In genomic region chr3:66442254-66443249, GRCh38 we compare ENCODE assay signal across 9 cellular contexts. TPM values are rescaled to one million over a fixed set of nuclear protein-coding genes. Genes with fewer than 3 reads are reported as not detected.
DNase-seq lines count a peak whose midpoint lies in the region; ATAC-seq and TF ChIP-seq lines count a peak whose summit lies in the region.
"Had no signal": no experiment of that assay in that cellular context is flagged by ENCODE, and none has a peak within 500 bp of the region (broad histone marks: within the 10 kb centered on the region; RNA-seq: fewer than 3 reads in every experiment).

No MANE protein-coding gene starts in this region.

- DNase-seq in CD14-positive monocyte (ENCODE audit: low spot score), result no peak
- peak; percentile 56 for DNase-seq in NCI-H226
- peak; percentile 89 for DNase-seq in dermis blood vessel endothelial cell
- peak; percentile 77 to 92 for DNase-seq in lung microvascular endothelial cell (ENCODE audit: low read depth in 2 of 2)
- DNase-seq in vagina (ENCODE audit: extremely low spot score in 2 of 2), result no peak
- DNase-seq in activated CD4-positive, alpha-beta T cell treated with anti-CD3 and anti-CD28 coated beads, Interleukin-2, amount 10 ng/mL, durations not matched to agents 7 days and 5 days, result no peak
- DNase-seq: activated naive CD8-positive, alpha-beta T cell treated with anti-CD3 and anti-CD28 coated beads, Interleukin-2, amount 10 ng/mL, durations not matched to agents 7 days and 5 days had no signal

- ATAC-seq in HG03097 (IDR thresholded peaks at IDR 0.05; ENCODE audit: low FRiP score, unreplicated experiment) (no peak), GM19023 (IDR thresholded peaks at IDR 0.05; ENCODE audit: unreplicated experiment) (no peak)

- POLR2A ChIA-PET in activated CD4-positive, alpha-beta T cell treated with anti-CD3 and anti-CD28 coated beads, Interleukin-2, amount 10 ng/mL, durations not matched to agents 7 days and 5 days (lab: Charles Lee), result no interaction called here

- peaks cover 35% of the 10 kb centered on the region for H3K4me1 Mint-ChIP-seq in CD14-positive monocyte
- peaks cover 16% of the 10 kb centered on the region for H3K4me1 Mint-ChIP-seq in activated CD4-positive, alpha-beta T cell treated with anti-CD3 and anti-CD28 coated beads, Interleukin-2, amount 10 ng/mL, durations not matched to agents 7 days and 5 days

- H3K4me1 ChIP-seq in vagina, result peaks cover 54% of the 10 kb centered on the region

- H3K4me3 ChIP-seq in vagina, result no peak overlapping the region

- no peaks in the 10 kb centered on the region for H3K36me3 Mint-ChIP-seq in CD14-positive monocyte
- H3K36me3 Mint-ChIP-seq in activated CD4-positive, alpha-beta T cell treated with anti-CD3 and anti-CD28 coated beads, Interleukin-2, amount 10 ng/mL, durations not matched to agents 7 days and 5 days (ENCODE audit: low read depth), result peaks cover 7% of the 10 kb centered on the region

- intact Hi-C loops in CD14-positive monocyte (cut with micrococcal nuclease), result no loop called here
- intact Hi-C loops in vagina (cut with DNase I), result no loop called here

- H3K27ac ChIP-seq in vagina, result peak overlapping the region; percentile 72

- TF ChIP-seq CTCF in CD14-positive monocyte (IDR thresholded peaks at IDR 0.05) (no peak), vagina (IDR thresholded peaks at IDR 0.05) (no peak)

- peaks cover 0 to 2% (median 1%) of the 10 kb centered on the region in 3 donors for H3K27me3 Mint-ChIP-seq in CD14-positive monocyte (ENCODE audit: low read depth in 3 of 3)
- no peaks in the 10 kb centered on the region for H3K27me3 Mint-ChIP-seq in activated CD4-positive, alpha-beta T cell treated with anti-CD3 and anti-CD28 coated beads, Interleukin-2, amount 10 ng/mL, durations not matched to agents 7 days and 5 days
- H3K27me3 Mint-ChIP-seq: activated naive CD8-positive, alpha-beta T cell treated with anti-CD3 and anti-CD28 coated beads, Interleukin-2, amount 10 ng/mL, durations not matched to agents 7 days and 5 days had no signal

- no peaks in the 10 kb centered on the region for H3K9me3 ChIP-seq in vagina

- CTCF ChIA-PET in activated CD4-positive, alpha-beta T cell treated with anti-CD3 and anti-CD28 coated beads, Interleukin-2, amount 10 ng/mL, durations not matched to agents 7 days and 5 days (lab: Charles Lee), result no interaction called here

- peak overlapping the region; percentile 64 to 68 for H3K4me3 Mint-ChIP-seq in CD14-positive monocyte
- H3K4me3 Mint-ChIP-seq in activated CD4-positive, alpha-beta T cell treated with anti-CD3 and anti-CD28 coated beads, Interleukin-2, amount 10 ng/mL, durations not matched to agents 7 days and 5 days, result no peak overlapping the region
- H3K4me3 Mint-ChIP-seq: activated naive CD8-positive, alpha-beta T cell treated with anti-CD3 and anti-CD28 coated beads, Interleukin-2, amount 10 ng/mL, durations not matched to agents 7 days and 5 days had no signal

- H3K27ac Mint-ChIP-seq in CD14-positive monocyte, result peak overlapping the region in 3 of 7 donors; percentile 21 to 77 (median 52)
- H3K27ac Mint-ChIP-seq in activated CD4-positive, alpha-beta T cell treated with anti-CD3 and anti-CD28 coated beads, Interleukin-2, amount 10 ng/mL, durations not matched to agents 7 days and 5 days, result no peak overlapping the region
- H3K27ac Mint-ChIP-seq: activated naive CD8-positive, alpha-beta T cell treated with anti-CD3 and anti-CD28 coated beads, Interleukin-2, amount 10 ng/mL, durations not matched to agents 7 days and 5 days had no signal

- no peak for TF ChIP-seq POLR2A in vagina (IDR thresholded peaks at IDR 0.05)

- no peaks in the 10 kb centered on the region for H3K27me3 ChIP-seq in vagina

- no peaks in the 10 kb centered on the region for H3K36me3 ChIP-seq in vagina

- H3K9me3 Mint-ChIP-seq in CD14-positive monocyte, result no peaks in the 10 kb centered on the region
- H3K9me3 Mint-ChIP-seq in activated CD4-positive, alpha-beta T cell treated with anti-CD3 and anti-CD28 coated beads, Interleukin-2, amount 10 ng/mL, durations not matched to agents 7 days and 5 days, result no peaks in the 10 kb centered on the region
- H3K9me3 Mint-ChIP-seq: activated naive CD8-positive, alpha-beta T cell treated with anti-CD3 and anti-CD28 coated beads, Interleukin-2, amount 10 ng/mL, durations not matched to agents 7 days and 5 days had no signal

RNA-seq across cellular contexts. Expression of gene LRIG1, which starts 58.3 kb away (rescaled TPM):
- 1 to 10 TPM in 1 of 2 donors, under 1 TPM in 1; 0.82 to 1.0 TPM for polyA plus RNA-seq in CD14-positive monocyte
- total RNA-seq in dermis blood vessel endothelial cell (33.7 and 71.0 TPM in 2 replicates), lung microvascular endothelial cell (32.5 and 38.9 TPM in 2 replicates), vagina (30.7 TPM)
- total RNA-seq in activated CD4-positive, alpha-beta T cell treated with anti-CD3 and anti-CD28 coated beads, Interleukin-2, amount 10 ng/mL, durations not matched to agents 7 days and 5 days, result 10 to 100 TPM; 26.1 to 26.4 TPM

Comparison
In these comparisons a context has a peak if more than half of its experiments do, and no peak if none do; other contexts are left out.
1. DNase-seq: peak in NCI-H226 (single experiment), dermis blood vessel endothelial cell (single experiment) and lung microvascular endothelial cell (2 of 2); none in CD14-positive monocyte (single experiment), vagina (0 of 2) and activated CD4-positive, alpha-beta T cell treated with anti-CD3 and anti-CD28 coated beads, Interleukin-2, amount 10 ng/mL, durations not matched to agents 7 days and 5 days (single experiment).